Comparison of ENCODE assay signal across 17 cellular contexts in the genomic region with DNA sequence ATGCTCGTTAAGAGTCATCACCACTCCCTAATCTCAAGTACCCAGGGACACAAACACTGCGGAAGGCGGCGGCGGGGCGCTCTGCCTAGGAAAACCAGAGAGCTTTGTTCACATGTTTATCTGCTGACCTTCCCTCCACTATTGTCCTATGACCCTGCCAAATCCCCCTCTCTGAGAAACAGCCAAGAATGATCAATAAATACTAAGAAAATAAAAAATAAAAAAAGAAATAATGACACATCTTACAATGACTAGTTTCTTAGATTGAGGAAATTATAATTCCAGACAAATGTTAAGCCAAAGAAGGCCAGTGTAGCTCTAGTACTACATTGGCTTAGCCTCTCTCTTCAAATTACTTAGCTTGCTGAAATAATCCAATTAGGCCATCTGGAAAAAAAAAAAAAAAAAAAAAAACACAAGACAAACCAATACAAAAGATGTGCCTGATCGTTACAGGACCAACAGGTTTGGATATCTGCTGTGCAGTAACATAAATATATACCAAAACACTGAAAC. TPM values are rescaled to one million over a fixed set of nuclear protein-coding genes. Genes with fewer than 3 reads are reported as not detected.
DNase-seq lines count a peak whose midpoint lies in the region; ATAC-seq and TF ChIP-seq lines count a peak whose summit lies in the region.
"Had no signal": no experiment of that assay in that cellular context is flagged by ENCODE, and none has a peak within 500 bp of the region (broad histone marks: within the 10 kb centered on the region; RNA-seq: fewer than 3 reads in every experiment).

No MANE protein-coding gene starts in this region.

- ATAC-seq in HG03280 (IDR thresholded peaks at IDR 0.05; ENCODE audit: unreplicated experiment), result no peak
- no peak for ATAC-seq in HG03159 (IDR thresholded peaks at IDR 0.05; ENCODE audit: unreplicated experiment)
- no peak for ATAC-seq in HG03457 (IDR thresholded peaks at IDR 0.05; ENCODE audit: unreplicated experiment)
- ATAC-seq: activated CD8-positive, alpha-beta memory T cell treated with anti-CD3 and anti-CD28 coated beads, Interleukin-2, amount 10 ng/mL, durations not matched to agents 7 days and 5 days had no signal

- H3K27me3 Mint-ChIP-seq in glutamatergic neuron (ENCODE audit: unreplicated experiment), result peaks cover 2% of the 10 kb centered on the region
- H3K27me3 Mint-ChIP-seq: activated CD8-positive, alpha-beta memory T cell treated with anti-CD3 and anti-CD28 coated beads, Interleukin-2, amount 10 ng/mL, durations not matched to agents 7 days and 5 days; activated naive CD8-positive, alpha-beta T cell treated with anti-CD3 and anti-CD28 coated beads for 36 hours had no signal

- H3K9me3 Mint-ChIP-seq in glutamatergic neuron (ENCODE audit: unreplicated experiment), result peaks cover 4% of the 10 kb centered on the region
- H3K9me3 Mint-ChIP-seq: T-helper 2 cell treated with Interferon-gamma antibody and Interleukin-4, amounts not matched to agents 5 μg/mL and 100 μg/mL, for 36 hours had no signal

- no peak overlapping the region for H3K4me3 Mint-ChIP-seq in glutamatergic neuron (ENCODE audit: unreplicated experiment)
- H3K4me3 Mint-ChIP-seq: activated CD8-positive, alpha-beta memory T cell treated with anti-CD3 and anti-CD28 coated beads, Interleukin-2, amount 10 ng/mL, durations not matched to agents 7 days and 5 days; activated naive CD8-positive, alpha-beta T cell treated with anti-CD3 and anti-CD28 coated beads for 36 hours; T-helper 2 cell treated with Interferon-gamma antibody and Interleukin-4, amounts not matched to agents 5 μg/mL and 100 μg/mL, for 36 hours had no signal

- in situ Hi-C loops in Caki2 (cut with HindIII; ENCODE audit: low pct_unique_long_range_greater_than_20kb, low sequenced_read_pairs), result no loop called here

- DNase-seq in Caki2 (ENCODE audit: low read depth), result peak; percentile 10
- DNase-seq in LHCN-M2 (ENCODE audit: low read depth), result peak; percentile 75
- peak; percentile 54 for DNase-seq in RPMI7951 (ENCODE audit: low read depth)
- DNase-seq in glutamatergic neuron, result peak; percentile 69
- no peak for DNase-seq in medulla oblongata (ENCODE audit: extremely low spot score)
- DNase-seq: activated CD8-positive, alpha-beta memory T cell treated with anti-CD3 and anti-CD28 coated beads, Interleukin-2, amount 10 ng/mL, durations not matched to agents 7 days and 5 days; activated naive CD8-positive, alpha-beta T cell treated with anti-CD3 and anti-CD28 coated beads for 36 hours; BE2C; dorsolateral prefrontal cortex; hippocampal formation; KG1; NK-92 treated with Interleukin-12 subunit alpha and Interleukin-12 subunit beta, amount 100 ng/mL, for 24 hours; uterus had no signal

- H3K36me3 Mint-ChIP-seq in glutamatergic neuron (ENCODE audit: unreplicated experiment), result peaks cover 17% of the 10 kb centered on the region

- no peak for TF ChIP-seq CTCF in glutamatergic neuron (IDR thresholded peaks at IDR 0.05; ENCODE audit: partially characterized antibody, unreplicated experiment)

- peak overlapping the region; percentile 96 for H3K27ac Mint-ChIP-seq in glutamatergic neuron (ENCODE audit: unreplicated experiment)
- H3K27ac Mint-ChIP-seq: activated CD8-positive, alpha-beta memory T cell treated with anti-CD3 and anti-CD28 coated beads, Interleukin-2, amount 10 ng/mL, durations not matched to agents 7 days and 5 days; activated naive CD8-positive, alpha-beta T cell treated with anti-CD3 and anti-CD28 coated beads for 36 hours; T-helper 2 cell treated with Interferon-gamma antibody and Interleukin-4, amounts not matched to agents 5 μg/mL and 100 μg/mL, for 36 hours had no signal

- H3K4me1 Mint-ChIP-seq in glutamatergic neuron (ENCODE audit: low read depth, unreplicated experiment), result peaks cover 3% of the 10 kb centered on the region

RNA-seq across cellular contexts. Expression of a gene that starts 58.0 kb away (rescaled TPM):
- total RNA-seq in Caki2 (2014; rRNA removed; shearing (Covaris generic); ENCODE audit: low replicate concordance), result 1.7 TPM in 1 of 2 replicates, not detected in the other
- total RNA-seq in LHCN-M2 (2014; rRNA removed), result 1.7 and 2.6 TPM in 2 replicates
- 1.5 TPM for polyA plus RNA-seq in LHCN-M2 (2012)
- total RNA-seq in RPMI7951 (2014; rRNA removed; shearing (Covaris generic)), result 2.6 and 3.2 TPM in 2 replicates
- total RNA-seq in glutamatergic neuron (ENCODE audit: unreplicated experiment), result 1.6 TPM
